In the genomic region with DNA sequence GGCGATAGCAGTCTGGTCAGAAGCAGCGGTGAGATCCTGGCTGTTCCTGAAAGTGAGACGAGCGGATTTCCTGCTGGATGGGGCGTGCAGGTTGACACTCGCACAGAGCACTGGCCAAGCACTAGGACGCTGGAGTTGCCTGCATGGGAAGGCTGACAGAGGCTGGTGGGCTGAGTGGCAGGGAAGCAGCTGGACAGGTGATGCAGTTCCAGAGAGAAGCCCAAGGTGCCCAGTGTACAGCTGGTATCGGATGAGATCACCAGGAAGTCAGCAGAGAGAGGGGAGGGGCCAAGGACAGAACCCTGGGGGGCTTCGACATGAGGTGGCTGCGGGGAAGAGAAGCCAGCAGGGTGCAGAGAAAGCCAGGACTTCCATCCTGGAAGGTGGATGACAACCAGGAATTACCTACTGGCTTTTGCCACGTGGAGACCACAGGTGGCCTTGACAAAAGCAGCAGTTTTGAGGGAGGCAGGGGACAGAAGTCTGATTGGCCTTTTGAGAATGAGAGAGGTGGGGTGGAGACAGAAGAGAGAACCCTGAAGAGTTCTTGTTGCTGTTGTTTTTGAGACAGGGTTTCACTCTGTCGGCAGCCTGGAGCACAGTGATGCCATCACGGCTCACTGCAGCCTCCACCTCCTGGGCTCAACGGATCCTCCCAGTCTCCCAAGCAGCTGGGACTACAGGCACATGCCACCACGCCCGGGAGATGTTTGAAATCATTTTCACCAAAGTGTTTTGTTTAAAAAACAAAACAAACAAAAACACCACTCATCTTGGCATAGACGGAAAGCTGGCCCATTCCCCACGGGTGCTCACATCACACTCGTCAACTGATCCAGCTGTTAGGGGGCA, we compare ENCODE assay signal across 12 cellular contexts. TPM values are rescaled to one million over a fixed set of nuclear protein-coding genes. Genes with fewer than 3 reads are reported as not detected.
DNase-seq lines count a peak whose midpoint lies in the region; ATAC-seq, FAIRE-seq and TF ChIP-seq lines count a peak whose summit lies in the region.
"Had no signal": no experiment of that assay in that cellular context is flagged by ENCODE, and none has a peak within 500 bp of the region (broad histone marks: within the 10 kb centered on the region; RNA-seq: fewer than 3 reads in every experiment).

No MANE protein-coding gene starts in this region.

- no peaks in the 10 kb centered on the region for H3K9me3 ChIP-seq in kidney (ENCODE audit: control insufficient read depth in 1 of 2, low read length in 2 of 2)
- H3K9me3 ChIP-seq: lower lobe of right lung had no signal

- no peak overlapping the region for H3K9ac ChIP-seq in kidney (ENCODE audit: low read length in 2 of 2)

- H3K4me3 Mint-ChIP-seq in type B pancreatic cell: no peak overlapping the region
- H3K4me3 Mint-ChIP-seq: activated CD4-positive, alpha-beta T cell treated with anti-CD3 and anti-CD28 coated beads for 36 hours had no signal

- peak overlapping the region; percentile 68 for H3K27ac Mint-ChIP-seq in type B pancreatic cell
- H3K27ac Mint-ChIP-seq: activated CD4-positive, alpha-beta T cell treated with anti-CD3 and anti-CD28 coated beads for 36 hours had no signal

- peaks cover 0 to 6% of the 10 kb centered on the region in 2 donors for H3K36me3 ChIP-seq in kidney (ENCODE audit: control insufficient read depth in 1 of 2, insufficient read depth in 2 of 2, low read length in 2 of 2)
- H3K36me3 ChIP-seq: cardiac muscle cell, lower lobe of right lung had no signal

- H3K27me3 Mint-ChIP-seq in type B pancreatic cell: no peaks in the 10 kb centered on the region

- DNase-seq in NCI-H2081 (lab: John Stamatoyannopoulos, UW) (peak; percentile 73 to 78), NCI-H2081 treated with DMSO at 0.1 percent for 48 hours (lab: John Stamatoyannopoulos, UW) (no peak), astrocyte of the spinal cord (ENCODE audit: low read depth, low spot score) (peak; percentile 27), kidney (no peak), type B pancreatic cell (ENCODE audit: extremely low spot score, unreplicated experiment) (no peak), OCI-M1 (lab: John Stamatoyannopoulos, UW) (no peak), NOMO-1 treated with DMSO at 0.1 percent for 48 hours (lab: John Stamatoyannopoulos, UW; ENCODE audit: unreplicated experiment) (no peak)
- DNase-seq: activated CD4-positive, alpha-beta T cell treated with anti-CD3 and anti-CD28 coated beads for 36 hours; lower lobe of right lung; NCI-H82 had no signal

- FAIRE-seq in kidney (lab: Jason Lieb, UNC): no peak

- intact Hi-C loops in kidney (cut with DNase I): no loop called here

- H3K9me3 Mint-ChIP-seq in type B pancreatic cell: peaks cover 4% of the 10 kb centered on the region

- peaks cover 17% of the 10 kb centered on the region for H3K36me3 Mint-ChIP-seq in type B pancreatic cell

- no peak for TF ChIP-seq CTCF in astrocyte of the spinal cord (IDR thresholded peaks at IDR 0.05; ENCODE audit: low read depth, low read length)
- TF ChIP-seq CTCF in kidney (IDR thresholded peaks at IDR 0.05; ENCODE audit: borderline replicate concordance, extremely low read depth, insufficient read depth): no peak
- no peak for TF ChIP-seq CTCF in type B pancreatic cell (conservative IDR thresholded peaks at IDR 0.05)

- H3K27ac ChIP-seq in kidney (ENCODE audit: low read depth in 2 of 2, low read length in 2 of 2): peak overlapping the region; percentile 6 to 57
- H3K27ac ChIP-seq: cardiac muscle cell, lower lobe of right lung had no signal

- H3K4me3 ChIP-seq in astrocyte of the spinal cord (ENCODE audit: low read depth, low read length) (no peak overlapping the region), kidney (ENCODE audit: low read length in 2 of 2) (no peak overlapping the region)
- H3K4me3 ChIP-seq: cardiac muscle cell, lower lobe of right lung had no signal

- no peak for ATAC-seq in GM21526 (IDR thresholded peaks at IDR 0.05; ENCODE audit: low FRiP score, unreplicated experiment)
- ATAC-seq: activated CD4-positive, alpha-beta T cell treated with anti-CD3 and anti-CD28 coated beads for 36 hours had no signal

- peaks cover 49% of the 10 kb centered on the region for H3K4me1 Mint-ChIP-seq in type B pancreatic cell (ENCODE audit: unreplicated experiment)
- H3K4me1 Mint-ChIP-seq: activated CD4-positive, alpha-beta T cell treated with anti-CD3 and anti-CD28 coated beads for 36 hours had no signal

- peaks cover 18 to 28% of the 10 kb centered on the region in 2 donors for H3K4me1 ChIP-seq in kidney (ENCODE audit: control insufficient read depth in 1 of 2, insufficient read depth in 1 of 2, low read depth in 1 of 2, low read length in 2 of 2)

- in situ Hi-C loops in astrocyte of the spinal cord (cut with HindIII; ENCODE audit: low sequenced_read_pairs): no loop called here

RNA-seq across cellular contexts. Expression of gene CDC42BPB, which starts 35.3 kb away (rescaled TPM):
- 127 TPM for total RNA-seq in kidney
- polyA plus RNA-seq in kidney (ENCODE audit: insufficient read depth, low read depth, low replicate concordance): 22.5 TPM
- 83.6 and 88.6 TPM in 2 replicates for total RNA-seq in type B pancreatic cell (ENCODE audit: low replicate concordance)

Comparison
In these comparisons a context has a peak if more than half of its experiments do, and no peak if none do; other contexts are left out.
1. DNase-seq: peak in NCI-H2081 (2 of 2) and astrocyte of the spinal cord (single experiment); none in NCI-H2081 treated with DMSO at 0.1 percent for 48 hours (single experiment), kidney (single experiment), type B pancreatic cell (single experiment), OCI-M1 (single experiment) and NOMO-1 treated with DMSO at 0.1 percent for 48 hours (single experiment).